Comparison of ENCODE assay signal across 22 cellular contexts in genomic region chr17:4449736-4450135, GRCh38. TPM values are rescaled to one million over a fixed set of nuclear protein-coding genes. Genes with fewer than 3 reads are reported as not detected.
DNase-seq lines count a peak whose midpoint lies in the region; ATAC-seq and TF ChIP-seq lines count a peak whose summit lies in the region.
"Had no signal": no experiment of that assay in that cellular context is flagged by ENCODE, and none has a peak within 500 bp of the region (broad histone marks: within the 10 kb centered on the region; RNA-seq: fewer than 3 reads in every experiment).

No MANE protein-coding gene starts in this region.

- ATAC-seq in PC-3 (no peak), HG02970 (IDR thresholded peaks at IDR 0.05; ENCODE audit: low FRiP score, unreplicated experiment) (no peak)
- ATAC-seq: activated CD8-positive, alpha-beta T cell treated with anti-CD3 and anti-CD28 coated beads, Interleukin-2, amount 10 ng/mL, durations not matched to agents 7 days and 5 days; activated T-cell treated with anti-CD3 and anti-CD28 coated beads, Interleukin-2, amount 50 U/mL, for 4 hours; CD8-positive, alpha-beta T cell; left ventricle myocardium superior had no signal

- POLR2A ChIA-PET in PC-3 (lab: Charles Lee; ENCODE audit: unreplicated experiment), result no interaction called here

- H3K4me3 ChIP-seq in GM23248, result no peak overlapping the region
- no peak overlapping the region for H3K4me3 ChIP-seq in trophoblast cell (ENCODE audit: low read depth, low read length)
- H3K4me3 ChIP-seq in PC-3 (ENCODE audit: low read length), result no peak overlapping the region
- H3K4me3 ChIP-seq: HAP-1, suprapubic skin had no signal

- H3K36me3 Mint-ChIP-seq in dendritic cell treated with granulocyte-macrophage colony-stimulating factor and Interleukin-4, amounts not matched to agents 40 ng/mL and 50 ng/mL, for 4 days (ENCODE audit: low read depth), result no peaks in the 10 kb centered on the region
- H3K36me3 Mint-ChIP-seq in osteocyte (ENCODE audit: unreplicated experiment), result no peaks in the 10 kb centered on the region

- H2AFZ ChIP-seq in GM23248 (no peak overlapping the region), trophoblast cell (ENCODE audit: insufficient read depth, low read length, poor library complexity) (no peak overlapping the region), PC-3 (ENCODE audit: low read length) (no peak overlapping the region)

- no peak overlapping the region for H3K4me3 Mint-ChIP-seq in dendritic cell treated with granulocyte-macrophage colony-stimulating factor and Interleukin-4, amounts not matched to agents 40 ng/mL and 50 ng/mL, for 4 days
- no peak overlapping the region for H3K4me3 Mint-ChIP-seq in osteocyte (ENCODE audit: unreplicated experiment)
- H3K4me3 Mint-ChIP-seq: activated CD8-positive, alpha-beta T cell treated with anti-CD3 and anti-CD28 coated beads, Interleukin-2, amount 10 ng/mL, durations not matched to agents 7 days and 5 days; activated T-cell treated with anti-CD3 and anti-CD28 coated beads, Interleukin-2, amount 50 U/mL, for 4 hours; CD8-positive, alpha-beta T cell; T-helper 1 cell treated with Interleukin-12 subunit alpha and Interleukin-12 subunit beta and Interleukin-4 antibody, amounts not matched to agents 30 μg/mL and 1 μg/mL, for 36 hours had no signal

- DNase-seq in AG20443 (ENCODE audit: low spot score) (peak; percentile 70), GM23248 (peak; percentile 20), trophoblast cell (no peak), osteocyte (ENCODE audit: extremely low spot score, unreplicated experiment) (no peak), PC-3 (no peak)
- no peak for DNase-seq in activated T-cell treated with anti-CD3 and anti-CD28 coated beads, Interleukin-2, amount 50 U/mL, for 48 hours
- DNase-seq: activated CD8-positive, alpha-beta T cell treated with anti-CD3 and anti-CD28 coated beads, Interleukin-2, amount 10 ng/mL, durations not matched to agents 7 days and 5 days; activated naive CD4-positive, alpha-beta T cell treated with anti-CD3 and anti-CD28 coated beads, Interleukin-2, amount 50 U/mL, for 16 hours; activated T-cell treated with anti-CD3 and anti-CD28 coated beads, Interleukin-2, amount 50 U/mL, for 4 hours; CD8-positive, alpha-beta T cell; glutamatergic neuron; KBM-7; left ventricle myocardium superior; NCI-H1694 treated with DMSO at 0.1 percent for 48 hours; NCI-H748 treated with DMSO at 0.1 percent for 48 hours; SIG-M5; stimulated activated CD4-positive, alpha-beta T cell treated with anti-CD3 and anti-CD28 coated beads, Interleukin-15, amount 100 ng/mL, for 24 hours had no signal

- H3K9me3 Mint-ChIP-seq in dendritic cell treated with granulocyte-macrophage colony-stimulating factor and Interleukin-4, amounts not matched to agents 40 ng/mL and 50 ng/mL, for 4 days, result no peaks in the 10 kb centered on the region
- no peaks in the 10 kb centered on the region for H3K9me3 Mint-ChIP-seq in osteocyte (ENCODE audit: unreplicated experiment)
- H3K9me3 Mint-ChIP-seq: activated T-cell treated with anti-CD3 and anti-CD28 coated beads, Interleukin-2, amount 50 U/mL, for 4 hours; CD8-positive, alpha-beta T cell; T-helper 1 cell treated with Interleukin-12 subunit alpha and Interleukin-12 subunit beta and Interleukin-4 antibody, amounts not matched to agents 30 μg/mL and 1 μg/mL, for 36 hours had no signal

- no peak overlapping the region for H3K18ac ChIP-seq in trophoblast cell (ENCODE audit: low read length)

- H3K9me3 ChIP-seq in GM23248 (ENCODE audit: low read depth) (no peaks in the 10 kb centered on the region), trophoblast cell (ENCODE audit: insufficient read depth, low read depth, low read length) (no peaks in the 10 kb centered on the region), PC-3 (ENCODE audit: low read length) (no peaks in the 10 kb centered on the region)
- H3K9me3 ChIP-seq: HAP-1, suprapubic skin had no signal

- H3K9me2 ChIP-seq in GM23248 (ENCODE audit: insufficient read depth), result no peaks in the 10 kb centered on the region
- H3K9me2 ChIP-seq in PC-3 (replicated peaks; ENCODE audit: low read length), result no peaks in the 10 kb centered on the region

- H3K27me3 ChIP-seq in GM23248 (replicated peaks; ENCODE audit: insufficient read depth) (no peaks in the 10 kb centered on the region; the same call in 1 of the 2 replicates), trophoblast cell (ENCODE audit: insufficient read depth, low read length) (no peaks in the 10 kb centered on the region), PC-3 (ENCODE audit: low read length) (no peaks in the 10 kb centered on the region)
- H3K27me3 ChIP-seq: suprapubic skin had no signal

- WGBS in GM23248 (ENCODE audit: low coverage in 1 of 2, low lambda C conversion rate in 2 of 2, missing lambda C conversion rate in 2 of 2), 2 experiments, result 40 to 41% methylated on average over 7 to 11 of the region's 11 CpGs
- no CpG with 5 or more reads among the region's 11 CpGs for WGBS in trophoblast cell (ENCODE audit: extremely low coverage, insufficient coverage, insufficient read length)

- H2AK5ac ChIP-seq in trophoblast cell (ENCODE audit: low read length), result peak overlapping the region; percentile 56

- H3K4me1 ChIP-seq in GM23248 (ENCODE audit: insufficient read depth) (no peaks in the 10 kb centered on the region), trophoblast cell (ENCODE audit: control insufficient read depth in 1 of 2, insufficient read depth in 2 of 2, low read length in 2 of 2) (peaks cover 15 to 16% of the 10 kb centered on the region in 2 experiments), PC-3 (ENCODE audit: insufficient read depth, low read length) (peaks cover 4% of the 10 kb centered on the region)
- H3K4me1 ChIP-seq: HAP-1 had no signal

- H4K20me1 ChIP-seq in GM23248 (ENCODE audit: insufficient read depth), result no peaks in the 10 kb centered on the region
- H4K20me1 ChIP-seq in PC-3 (ENCODE audit: low read length), result no peaks in the 10 kb centered on the region

- H3F3A ChIP-seq in GM23248 (ENCODE audit: insufficient read depth) (no peaks in the 10 kb centered on the region), PC-3 (ENCODE audit: low read length, unreplicated experiment) (no peaks in the 10 kb centered on the region)

- H2BK12ac ChIP-seq in trophoblast cell (ENCODE audit: low read length), result peak overlapping the region; percentile 20

- BruUV-seq in PC-3 (replicated peaks; lab: Mats Ljungman, UMichigan), result no TSS peak

- H3K36me3 ChIP-seq in GM23248 (ENCODE audit: low read depth), result no peaks in the 10 kb centered on the region
- no peaks in the 10 kb centered on the region for H3K36me3 ChIP-seq in trophoblast cell (ENCODE audit: control insufficient read depth in 1 of 2, insufficient read depth in 2 of 2, low read length in 2 of 2)
- no peaks in the 10 kb centered on the region for H3K36me3 ChIP-seq in PC-3 (ENCODE audit: low read depth, low read length)
- H3K36me3 ChIP-seq: HAP-1, suprapubic skin had no signal

- CTCF ChIA-PET in PC-3 (lab: Charles Lee), result no interaction called here

- no peak overlapping the region for H2BK5ac ChIP-seq in trophoblast cell (ENCODE audit: low read depth, low read length, poor library complexity)

- no peak overlapping the region for H3K27ac ChIP-seq in GM23248
- no peak overlapping the region for H3K27ac ChIP-seq in trophoblast cell (ENCODE audit: low read depth, low read length)
- H3K27ac ChIP-seq in PC-3 (ENCODE audit: low read length), result no peak overlapping the region
- H3K27ac ChIP-seq: suprapubic skin had no signal

- H2BK120ac ChIP-seq in trophoblast cell (ENCODE audit: insufficient read depth, low read length, poor library complexity), result no peak overlapping the region

- peaks cover 14% of the 10 kb centered on the region for H3K79me1 ChIP-seq in trophoblast cell (ENCODE audit: low read length)

- TF ChIP-seq CTCF in osteocyte (IDR thresholded peaks at IDR 0.05) (no peak), PC-3 (conservative IDR thresholded peaks at IDR 0.05; ENCODE audit: low read depth, low read length) (no peak)

- peak overlapping the region; percentile 4 for H3K27ac Mint-ChIP-seq in dendritic cell treated with granulocyte-macrophage colony-stimulating factor and Interleukin-4, amounts not matched to agents 40 ng/mL and 50 ng/mL, for 4 days
- H3K27ac Mint-ChIP-seq in osteocyte (ENCODE audit: unreplicated experiment), result no peak overlapping the region
- H3K27ac Mint-ChIP-seq: activated CD8-positive, alpha-beta T cell treated with anti-CD3 and anti-CD28 coated beads, Interleukin-2, amount 10 ng/mL, durations not matched to agents 7 days and 5 days; CD8-positive, alpha-beta T cell; T-helper 1 cell treated with Interleukin-12 subunit alpha and Interleukin-12 subunit beta and Interleukin-4 antibody, amounts not matched to agents 30 μg/mL and 1 μg/mL, for 36 hours had no signal

- intact Hi-C loops in dendritic cell treated with granulocyte-macrophage colony-stimulating factor and Interleukin-4, amounts not matched to agents 40 ng/mL and 50 ng/mL, for 4 days (cut with micrococcal nuclease), result no loop called here
- intact Hi-C loops in PC-3 (cut with micrococcal nuclease), result no loop called here

- peak overlapping the region; percentile 20 for H4K91ac ChIP-seq in trophoblast cell (ENCODE audit: low read depth, low read length)

- no peak overlapping the region for H3K9ac ChIP-seq in GM23248
- H3K9ac ChIP-seq in trophoblast cell (ENCODE audit: low read length), result no peak overlapping the region
- H3K9ac ChIP-seq in PC-3 (ENCODE audit: low read length), result no peak overlapping the region

- H3K4me2 ChIP-seq in GM23248 (ENCODE audit: unreplicated experiment) (no peak overlapping the region), trophoblast cell (ENCODE audit: low read length) (no peak overlapping the region), PC-3 (ENCODE audit: low read length) (no peak overlapping the region)

- no peak overlapping the region for H4K12ac ChIP-seq in trophoblast cell (ENCODE audit: low read depth, low read length)

- peaks cover 3% of the 10 kb centered on the region for H3K27me3 Mint-ChIP-seq in dendritic cell treated with granulocyte-macrophage colony-stimulating factor and Interleukin-4, amounts not matched to agents 40 ng/mL and 50 ng/mL, for 4 days
- peaks cover 17% of the 10 kb centered on the region for H3K27me3 Mint-ChIP-seq in osteocyte (ENCODE audit: unreplicated experiment)

- in situ Hi-C loops in GM23248 (cut with MboI), result no loop called here

- peaks cover 52% of the 10 kb centered on the region for H3K4me1 Mint-ChIP-seq in dendritic cell treated with granulocyte-macrophage colony-stimulating factor and Interleukin-4, amounts not matched to agents 40 ng/mL and 50 ng/mL, for 4 days (ENCODE audit: low read depth)
- H3K4me1 Mint-ChIP-seq in osteocyte (ENCODE audit: unreplicated experiment), result peaks cover 3% of the 10 kb centered on the region

- H3K4ac ChIP-seq in trophoblast cell (ENCODE audit: low read depth, low read length), result no peak overlapping the region

- H3K79me2 ChIP-seq in GM23248 (ENCODE audit: insufficient read depth), result no peaks in the 10 kb centered on the region
- H3K79me2 ChIP-seq in trophoblast cell (ENCODE audit: control insufficient read depth, insufficient read depth, low read length, poor library complexity), result no peaks in the 10 kb centered on the region
- no peaks in the 10 kb centered on the region for H3K79me2 ChIP-seq in PC-3 (ENCODE audit: low read length)

- H3K23ac ChIP-seq in trophoblast cell (ENCODE audit: low read length), result no peak overlapping the region

- H3K14ac ChIP-seq in trophoblast cell (ENCODE audit: low read length), result no peak overlapping the region

- H4K8ac ChIP-seq in trophoblast cell (ENCODE audit: low read depth, low read length), result no peak overlapping the region

RNA-seq across cellular contexts. Expression of gene SPNS3, which starts 16.0 kb away (rescaled TPM):
- not detected in 2 replicates for total RNA-seq in GM23248 (2014; rRNA removed; shearing (Covaris generic))
- polyA plus RNA-seq in GM23248 (2016; fragmentation: Nextera tagmentation; extraction: Ambion mirVana), result not detected in 2 replicates
- polyA plus RNA-seq in trophoblast cell (2013), result 2.2 TPM in 2 replicates
- total RNA-seq in osteocyte (not detected in 2 replicates), PC-3 (2014; rRNA removed) (0.69 and 2.6 TPM in 2 replicates)

RNA-seq across cellular contexts. Expression of gene SPNS2, which starts 48.9 kb away (rescaled TPM):
- total RNA-seq in GM23248 (2014; rRNA removed; shearing (Covaris generic)), result not detected in 2 replicates
- polyA plus RNA-seq in GM23248 (2016; fragmentation: Nextera tagmentation; extraction: Ambion mirVana), result 0.29 TPM in 1 of 2 replicates, not detected in the other
- 153 and 164 TPM in 2 replicates for polyA plus RNA-seq in trophoblast cell (2013)
- total RNA-seq in osteocyte (0.31 TPM in 1 of 2 replicates, not detected in the other), PC-3 (2014; rRNA removed) (2.6 and 7.9 TPM in 2 replicates)

Comparison
In these comparisons a context has a peak if more than half of its experiments do, and no peak if none do; other contexts are left out.
1. DNase-seq: peak in AG20443 (single experiment) and GM23248 (single experiment); none in trophoblast cell (0 of 2), osteocyte (single experiment), activated T-cell treated with anti-CD3 and anti-CD28 coated beads, Interleukin-2, amount 50 U/mL, for 48 hours (0 of 2) and PC-3 (single experiment).